ENCODE assay signal across 8 cellular contexts in the genomic region with DNA sequence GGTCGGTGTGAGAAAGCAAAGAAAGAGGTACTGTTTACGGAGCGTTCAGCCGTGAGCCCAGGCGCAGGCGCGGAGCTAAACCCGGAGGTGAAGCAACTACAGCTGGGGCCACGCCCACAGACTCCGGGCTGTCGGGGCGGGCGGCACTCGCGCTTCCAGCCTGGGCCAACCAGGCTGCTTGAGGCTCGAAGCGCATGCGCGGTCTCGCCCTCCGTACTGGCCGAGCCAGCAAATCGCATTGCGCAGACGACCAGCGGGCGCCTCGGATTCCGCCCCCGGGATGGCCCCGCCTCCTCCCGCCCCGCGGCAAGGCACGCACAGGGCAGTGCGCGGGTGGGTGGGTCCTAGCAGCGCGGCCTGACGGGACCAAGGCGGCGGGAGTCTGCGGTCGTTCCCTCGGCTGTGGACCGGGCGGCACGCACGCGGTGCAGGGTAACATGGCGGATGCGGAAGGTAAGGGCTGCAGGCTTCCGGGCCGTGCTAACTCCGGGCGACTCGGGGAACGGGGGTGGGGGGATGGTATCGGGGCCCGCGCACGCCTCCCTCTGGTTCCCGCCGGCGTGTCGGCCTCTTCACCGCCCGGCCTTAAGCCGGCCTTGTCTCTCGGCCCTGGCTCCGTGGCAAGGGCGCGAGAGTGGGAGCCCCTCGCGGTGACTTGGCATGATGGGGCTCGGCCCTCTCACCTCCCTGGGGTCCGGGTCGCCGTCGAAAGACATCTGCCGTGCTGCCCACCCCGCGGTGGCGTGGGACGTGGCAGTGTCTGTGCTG. TPM values are rescaled to one million over a fixed set of nuclear protein-coding genes. Genes with fewer than 3 reads are reported as not detected.
DNase-seq lines count a peak whose midpoint lies in the region; ATAC-seq and TF ChIP-seq lines count a peak whose summit lies in the region.

A gene (plus strand): TSS at position 336 of the 768 bp plus-strand sequence. CDS start 102 bp downstream, at position 438.

- H3K4me2 ChIP-seq in OCI-LY3 (ENCODE audit: low read length), result peak within 1 kb of the TSS; percentile 86

- DNase-seq in DMS 273 (lab: John Stamatoyannopoulos, UW; ENCODE audit: unreplicated experiment), result peak; percentile 99
- peak; percentile 89 for DNase-seq in HuH-7 (ENCODE audit: low spot score)
- peak; percentile 88 for DNase-seq in activated T-cell treated with anti-CD3 and anti-CD28 coated beads for 1 hour (ENCODE audit: low read depth)
- DNase-seq in epithelial cell of esophagus (ENCODE audit: low read depth), result peak; percentile 96
- peak; percentile 95 to 98 (median 96) for DNase-seq in mucosa of descending colon
- DNase-seq in stimulated activated CD8-positive, alpha-beta memory T cell treated with anti-CD3 and anti-CD28 coated beads, Interleukin-4, amount 100 ng/mL, for 24 hours (ENCODE audit: low read depth), result peak; percentile 92

- ATAC-seq in GM21515 (IDR thresholded peaks at IDR 0.05; ENCODE audit: unreplicated experiment) (peak; percentile 90), mucosa of descending colon (peak; percentile 96)

- intact Hi-C loops in mucosa of descending colon (cut with DNase I, micrococcal nuclease), result no loop called here

- peak within 1 kb of the TSS; percentile 89 for H3K9ac ChIP-seq in OCI-LY3 (ENCODE audit: low read length)

- H3K9me3 ChIP-seq in OCI-LY3 (ENCODE audit: insufficient read depth, low read length) (no peaks in the 10 kb centered on the region), mucosa of descending colon (no peaks in the 10 kb centered on the region)

- peak within 1 kb of the TSS; percentile 74 for H3K27ac ChIP-seq in OCI-LY3 (ENCODE audit: low read length)

- peaks cover 50% of the 10 kb centered on the region for H3K79me2 ChIP-seq in OCI-LY3 (ENCODE audit: low read length)

- H3K4me1 ChIP-seq in OCI-LY3 (ENCODE audit: low read length) (peaks cover 14% of the 10 kb centered on the region), mucosa of descending colon (ENCODE audit: low read depth) (no peaks in the 10 kb centered on the region)

- H3K4me3 ChIP-seq in OCI-LY3 (ENCODE audit: low read length) (peak within 1 kb of the TSS; percentile 99), epithelial cell of esophagus (ENCODE audit: low read length) (peak within 1 kb of the TSS; percentile 73), mucosa of descending colon (peak within 1 kb of the TSS; percentile 34)

- TF ChIP-seq CTCF in OCI-LY3 (IDR thresholded peaks at IDR 0.05; ENCODE audit: low read depth, low read length) (no peak; the same call in 1 of the 2 replicates), epithelial cell of esophagus (IDR thresholded peaks at IDR 0.05; ENCODE audit: insufficient read depth, low read depth, low read length, missing control alignments) (no peak), mucosa of descending colon (IDR thresholded peaks at IDR 0.05) (no peak)

- no peaks in the 10 kb centered on the region for H3K27me3 ChIP-seq in OCI-LY3 (ENCODE audit: low read depth, low read length)

- peaks cover 8% of the 10 kb centered on the region; the same call in 1 of the 2 replicates for H4K20me1 ChIP-seq in OCI-LY3 (ENCODE audit: insufficient read depth, low read length)

- H3K36me3 ChIP-seq in OCI-LY3 (replicated peaks; ENCODE audit: low read depth, low read length) (peaks cover 31% of the 10 kb centered on the region), mucosa of descending colon (ENCODE audit: low read depth) (no peaks in the 10 kb centered on the region)

- 0 out of 2 replicates have a peak within 1 kb of the TSS, but pooled peaks have one; percentile 61 for H2AFZ ChIP-seq in OCI-LY3 (ENCODE audit: low read depth, low read length)

RNA-seq across cellular contexts. Expression of the gene that starts here (rescaled TPM):
- 10 to 100 TPM; 29.4 to 36.0 (median 31.7) TPM for total RNA-seq in mucosa of descending colon

Comparison
In these comparisons a context has a peak if more than half of its experiments do, and no peak if none do; other contexts are left out.
1. Peak in every context shown above with its lines: DNase-seq, ATAC-seq, H3K4me3 ChIP-seq and H3K27ac ChIP-seq.
2. H3K4me3 ChIP-seq: peak in every context shown above with its lines; median percentile 99 in OCI-LY3; 73 in epithelial cell of esophagus; 34 in mucosa of descending colon.